33 cellular contexts compared by ENCODE assay signal in the genomic region with DNA sequence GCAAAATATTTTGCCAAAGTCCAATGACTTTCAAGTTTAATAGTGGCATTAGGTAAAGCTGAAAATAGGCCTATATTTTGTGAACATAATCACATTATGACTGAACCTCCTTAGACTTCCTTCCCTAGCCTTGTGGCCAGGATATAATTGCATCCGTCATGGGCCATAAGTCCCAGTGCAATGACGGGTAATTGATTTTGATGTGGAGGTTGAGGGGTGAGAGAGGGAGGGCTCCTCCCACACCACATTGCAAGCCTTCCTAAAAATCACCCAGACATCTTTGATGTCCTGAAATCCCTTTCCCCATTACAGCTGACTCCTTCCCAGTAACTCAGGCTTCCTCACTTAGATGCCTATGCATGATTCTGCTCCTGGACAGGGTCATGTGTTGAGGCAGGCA. TPM values are rescaled to one million over a fixed set of nuclear protein-coding genes. Genes with fewer than 3 reads are reported as not detected.
"Had no signal": no experiment of that assay in that cellular context is flagged by ENCODE, and none has a peak within 500 bp of the region (broad histone marks: within the 10 kb centered on the region; RNA-seq: fewer than 3 reads in every experiment).

No MANE protein-coding gene starts in this region.

- H3K27ac ChIP-seq: epithelial cell of prostate, gastrocnemius medialis, left lung, neutrophil, pancreas, suprapubic skin, vagina had no signal

- H3K4me1 ChIP-seq: pancreas had no signal

- H3K9me3 ChIP-seq: gastrocnemius medialis, left lung, mucosa of descending colon, neutrophil, pancreas, suprapubic skin, vagina had no signal

- DNase-seq: effector CD8-positive, alpha-beta T cell; endodermal cell; foreskin fibroblast; gastrocnemius medialis; head of caudate nucleus; kidney; left lung; mesenchymal stem cell; mucosa of descending colon; naive B cell; pancreas; stimulated activated CD4-positive, alpha-beta T cell treated with anti-CD3 and anti-CD28 coated beads, Interleukin-12 subunit alpha, Interleukin-12 subunit beta, amount 100 ng/mL, for 4 hours; stimulated activated CD4-positive, alpha-beta T cell treated with anti-CD3 and anti-CD28 coated beads, Interleukin-1b, Interleukin-23, amount 100 ng/mL, for 48 hours; stimulated activated CD4-positive, alpha-beta T cell treated with anti-CD3 and anti-CD28 coated beads, Interleukin-4, amount 100 ng/mL, for 1 hour; stimulated activated CD8-positive, alpha-beta memory T cell treated with anti-CD3 and anti-CD28 coated beads, Interleukin-4, amount 100 ng/mL, for 48 hours; stimulated activated naive CD4-positive, alpha-beta T cell; stimulated activated naive CD8-positive, alpha-beta T cell treated with anti-CD3 and anti-CD28 coated beads, Interleukin-15, amount 100 ng/mL, for 72 hours; trophoblast cell had no signal

- H3K27me3 ChIP-seq: gastrocnemius medialis, left lung, neutrophil, pancreas, suprapubic skin, vagina had no signal

- H3K36me3 ChIP-seq: gastrocnemius medialis, left lung, neutrophil, pancreas, suprapubic skin, vagina had no signal

- H3K4me3 ChIP-seq: gastrocnemius medialis, left lung, mucosa of descending colon, pancreas, smooth muscle cell, suprapubic skin, vagina had no signal

RNA-seq across cellular contexts. Expression of gene TAS2R41, which starts 25.6 kb away (rescaled TPM):
- total RNA-seq: esophagus mucosa; gastrocnemius medialis; glomerular endothelial cell; kidney; left lung; lung microvascular endothelial cell; mesothelial cell of epicardium; natural killer cell treated with Interleukin-12 subunit alpha and Interleukin-12 subunit beta and Interleukin-15 and Interleukin-18, amount 100 ng/mL, for 72 hours; neural crest cell; omental fat pad; pulmonary artery endothelial cell; sciatic nerve; smooth muscle cell; suprapubic skin; ureter; vagina had no signal
